In genomic region chr18:9827856-9828793, GRCh38 we compare ENCODE assay signal across 8 cellular contexts.
A peak's percentile ranks its signal among the peaks of the same experiment; 100 is the strongest.
DNase-seq lines count a peak whose midpoint lies in the region; ATAC-seq and TF ChIP-seq lines count a peak whose summit lies in the region.

No MANE protein-coding gene starts in this region.

- peak overlapping the region; percentile 0 for H3K27ac ChIP-seq in muscle layer of colon (ENCODE audit: low read depth, low read length)

- H3K4me1 ChIP-seq in muscle layer of colon (ENCODE audit: insufficient read depth, low read length), result peaks cover 42% of the 10 kb centered on the region

- no peaks in the 10 kb centered on the region for H3K36me3 ChIP-seq in muscle layer of colon (ENCODE audit: insufficient read depth, low read length)

- H3K4me3 ChIP-seq in choroid plexus epithelial cell (ENCODE audit: low read depth, low read length) (no peak overlapping the region), muscle layer of colon (ENCODE audit: low read depth in 1 of 2, low read length in 2 of 2) (no peak overlapping the region)

- ATAC-seq in HG03378 (IDR thresholded peaks at IDR 0.05; ENCODE audit: unreplicated experiment) (no peak), GM18907 (IDR thresholded peaks at IDR 0.05; ENCODE audit: unreplicated experiment) (no peak)

- DNase-seq in AG09319 (ENCODE audit: extremely low read depth, low read depth), result peak; percentile 93
- DNase-seq in MV-4-11 (lab: John Stamatoyannopoulos, UW), result peak; percentile 98
- DNase-seq in choroid plexus epithelial cell (ENCODE audit: low read depth), result peak; percentile 100
- no peak for DNase-seq in DMS114 treated with DMSO at 0.1 percent for 48 hours (lab: John Stamatoyannopoulos, UW; ENCODE audit: unreplicated experiment)
- DNase-seq in NCI-H774 (lab: John Stamatoyannopoulos, UW), result no peak

- H3K9me3 ChIP-seq in muscle layer of colon (ENCODE audit: low read length), result no peaks in the 10 kb centered on the region

- no peak overlapping the region for H3K9ac ChIP-seq in muscle layer of colon (ENCODE audit: low read length)

- H3K27me3 ChIP-seq in muscle layer of colon (ENCODE audit: control insufficient read depth in 1 of 2, insufficient read depth in 2 of 2, low read length in 2 of 2), result no peaks in the 10 kb centered on the region

- TF ChIP-seq CTCF in AG09319 (IDR thresholded peaks at IDR 0.05; ENCODE audit: low read depth, low read length), result no peak
- TF ChIP-seq CTCF in choroid plexus epithelial cell (conservative IDR thresholded peaks at IDR 0.05; ENCODE audit: low read depth, low read length), result no peak

Comparison
In these comparisons a context has a peak if more than half of its experiments do, and no peak if none do; other contexts are left out.
1. DNase-seq: peak in AG09319 (single experiment), MV-4-11 (single experiment) and choroid plexus epithelial cell (single experiment); none in DMS114 treated with DMSO at 0.1 percent for 48 hours (single experiment) and NCI-H774 (single experiment).